Comparison of ENCODE assay signal across 13 cellular contexts in genomic region chr15:48647963-48648362, GRCh38. TPM values are rescaled to one million over a fixed set of nuclear protein-coding genes. Genes with fewer than 3 reads are reported as not detected.
DNase-seq lines count a peak whose midpoint lies in the region; ATAC-seq and TF ChIP-seq lines count a peak whose summit lies in the region.
"Had no signal": no experiment of that assay in that cellular context is flagged by ENCODE, and none has a peak within 500 bp of the region (broad histone marks: within the 10 kb centered on the region; RNA-seq: fewer than 3 reads in every experiment).

No MANE protein-coding gene starts in this region.

- TF ChIP-seq CTCF in activated CD8-positive, alpha-beta T cell treated with anti-CD3 and anti-CD28 coated beads for 36 hours (IDR thresholded peaks at IDR 0.05), result no peak
- TF ChIP-seq CTCF in lower leg skin (IDR thresholded peaks at IDR 0.05), result no peak

- peaks cover 9 to 10% of the 10 kb centered on the region in 2 donors for H3K4me1 ChIP-seq in neuronal stem cell (ENCODE audit: control insufficient read depth in 2 of 2, insufficient read depth in 1 of 2, low read depth in 1 of 2, low read length in 2 of 2)

- H3K9me3 Mint-ChIP-seq in activated CD8-positive, alpha-beta T cell treated with anti-CD3 and anti-CD28 coated beads for 36 hours, result no peaks in the 10 kb centered on the region
- H3K9me3 Mint-ChIP-seq: immature natural killer cell had no signal

- no peak overlapping the region for H3K9ac ChIP-seq in neuronal stem cell (ENCODE audit: low read depth, low read length, poor library complexity)

- H2AFZ ChIP-seq in neuronal stem cell (ENCODE audit: low read length), result peak overlapping the region; percentile 68

- no peak overlapping the region for H3K4me2 ChIP-seq in neuronal stem cell (ENCODE audit: insufficient read depth, low read length, poor library complexity, severe bottlenecking)

- no peaks in the 10 kb centered on the region for H3K9me3 ChIP-seq in neuronal stem cell (replicated peaks in 1 of 2; ENCODE audit: control insufficient read depth in 2 of 2, insufficient read depth in 1 of 2, low read depth in 1 of 2, low read length in 2 of 2)

- H2BK15ac ChIP-seq in neuronal stem cell (ENCODE audit: low read length), result no peak overlapping the region

- POLR2A ChIA-PET in activated CD8-positive, alpha-beta T cell treated with anti-CD3 and anti-CD28 coated beads for 36 hours (lab: Charles Lee), result no interaction called here

- H3K4me1 Mint-ChIP-seq in activated CD8-positive, alpha-beta T cell treated with anti-CD3 and anti-CD28 coated beads for 36 hours (ENCODE audit: low read depth), result peaks cover 4% of the 10 kb centered on the region
- H3K4me1 Mint-ChIP-seq: immature natural killer cell had no signal

- no peaks in the 10 kb centered on the region for H3K36me3 Mint-ChIP-seq in activated CD8-positive, alpha-beta T cell treated with anti-CD3 and anti-CD28 coated beads for 36 hours (ENCODE audit: low read depth)
- H3K36me3 Mint-ChIP-seq: immature natural killer cell had no signal

- no peak overlapping the region for H3K14ac ChIP-seq in neuronal stem cell (ENCODE audit: low read length)

- no peak overlapping the region for H3K4me3 ChIP-seq in neuronal stem cell (ENCODE audit: low read length in 2 of 2)
- no peak overlapping the region for H3K4me3 ChIP-seq in lower leg skin (ENCODE audit: low read depth, poor library complexity, severe bottlenecking)

- peaks cover 26% of the 10 kb centered on the region for H3K27me3 Mint-ChIP-seq in activated CD8-positive, alpha-beta T cell treated with anti-CD3 and anti-CD28 coated beads for 36 hours

- no peak for ATAC-seq in HG03097 (IDR thresholded peaks at IDR 0.05; ENCODE audit: low FRiP score, unreplicated experiment)
- no peak for ATAC-seq in activated CD8-positive, alpha-beta T cell treated with anti-CD3 and anti-CD28 coated beads for 36 hours
- ATAC-seq: sciatic nerve had no signal

- no peak overlapping the region for H3K27ac Mint-ChIP-seq in activated CD8-positive, alpha-beta T cell treated with anti-CD3 and anti-CD28 coated beads for 36 hours
- H3K27ac Mint-ChIP-seq: immature natural killer cell had no signal

- no peaks in the 10 kb centered on the region for H3K27me3 ChIP-seq in neuronal stem cell (ENCODE audit: control insufficient read depth in 3 of 3, insufficient read depth in 3 of 3, low read depth in 1 of 3, low read length in 3 of 3)

- H3K36me3 ChIP-seq in neuronal stem cell (replicated peaks in 1 of 2; ENCODE audit: control insufficient read depth in 2 of 2, insufficient read depth in 2 of 2, low read length in 2 of 2), result no peaks in the 10 kb centered on the region

- H4K8ac ChIP-seq in neuronal stem cell (ENCODE audit: low read depth, low read length), result no peak overlapping the region

- no peak overlapping the region for H2BK120ac ChIP-seq in neuronal stem cell (ENCODE audit: low read depth, low read length)

- DNase-seq in ELR (ENCODE audit: low read depth) (peak; percentile 59), OCI-M1 (lab: John Stamatoyannopoulos, UW) (peak; percentile 45), erythroblast (lab: John Stamatoyannopoulos, UW) (peak; percentile 25 to 36), neuronal stem cell (ENCODE audit: low spot score) (no peak), NCI-H748 (lab: John Stamatoyannopoulos, UW; ENCODE audit: unreplicated experiment) (no peak), lower leg skin (ENCODE audit: low spot score in 2 of 2) (no peak)
- no peak for DNase-seq in activated CD8-positive, alpha-beta T cell treated with anti-CD3 and anti-CD28 coated beads for 36 hours
- DNase-seq: activated CD4-positive, alpha-beta T cell treated with anti-CD3 and anti-CD28 coated beads, Interleukin-2, amount 50 U/mL, for 48 hours; immature natural killer cell; NCI-H187; stimulated activated naive CD4-positive, alpha-beta T cell treated with Interleukin-2 at 50 U/mL for 16 hours had no signal

- TF ChIP-seq POLR2A in erythroblast (IDR thresholded peaks at IDR 0.05; ENCODE audit: low read length), result no peak
- no peak for TF ChIP-seq POLR2A in lower leg skin (IDR thresholded peaks at IDR 0.05)

- no peak overlapping the region for H3K23ac ChIP-seq in neuronal stem cell (ENCODE audit: low read depth, low read length, poor library complexity)

- no peak overlapping the region for H4K91ac ChIP-seq in neuronal stem cell (ENCODE audit: low read depth, low read length, poor library complexity)

- no peak overlapping the region for H2BK5ac ChIP-seq in neuronal stem cell (ENCODE audit: low read length)

- peaks cover 2% of the 10 kb centered on the region for H3K79me1 ChIP-seq in neuronal stem cell (ENCODE audit: low read depth, low read length)

- intact Hi-C loops in activated CD8-positive, alpha-beta T cell treated with anti-CD3 and anti-CD28 coated beads for 36 hours (cut with micrococcal nuclease), result no loop called here
- intact Hi-C loops in lower leg skin (cut with DNase I; ENCODE audit: low total_unique reads), result no loop called here

- no peak overlapping the region for H3K4me3 Mint-ChIP-seq in activated CD8-positive, alpha-beta T cell treated with anti-CD3 and anti-CD28 coated beads for 36 hours
- H3K4me3 Mint-ChIP-seq: immature natural killer cell had no signal

- CTCF ChIA-PET in activated CD8-positive, alpha-beta T cell treated with anti-CD3 and anti-CD28 coated beads for 36 hours (lab: Charles Lee), result no interaction called here

- no peak overlapping the region for H3K18ac ChIP-seq in neuronal stem cell (ENCODE audit: low read length)

- H3K4ac ChIP-seq in neuronal stem cell (ENCODE audit: low read length), result no peak overlapping the region

- H2AK5ac ChIP-seq in neuronal stem cell (ENCODE audit: low read depth, low read length), result no peak overlapping the region

- H2BK12ac ChIP-seq in neuronal stem cell (ENCODE audit: low read length), result no peak overlapping the region

- no peak overlapping the region for H3K27ac ChIP-seq in neuronal stem cell (replicated peaks; ENCODE audit: low read length)

RNA-seq across cellular contexts. Expression of gene FBN1, which starts 2.5 kb away (rescaled TPM):
- 10.4 TPM for polyA plus RNA-seq in neuronal stem cell (2013, experiment 1 of 2)
- polyA plus RNA-seq in neuronal stem cell (2013, experiment 2 of 2), result 10.1 TPM
- under 1 TPM; 0.38 to 0.49 TPM for total RNA-seq in activated CD8-positive, alpha-beta T cell treated with anti-CD3 and anti-CD28 coated beads for 36 hours
- total RNA-seq in lower leg skin, result 10 to 100 TPM; 15.0 to 59.3 (median 24.0) TPM

Comparison
In these comparisons a context has a peak if more than half of its experiments do, and no peak if none do; other contexts are left out.
1. DNase-seq: peak in ELR (single experiment), OCI-M1 (single experiment) and erythroblast (2 of 2); none in neuronal stem cell (single experiment), NCI-H748 (single experiment), activated CD8-positive, alpha-beta T cell treated with anti-CD3 and anti-CD28 coated beads for 36 hours (single experiment) and lower leg skin (0 of 2).
2. RNA of gene FBN1, which starts 2.5 kb away (total RNA-seq): 15.0 to 59.3 TPM in lower leg skin; 0.38 to 0.49 TPM in activated CD8-positive, alpha-beta T cell treated with anti-CD3 and anti-CD28 coated beads for 36 hours; every median in the first group is over 10 times any median in the second.